ENCODE assay signal across 20 cellular contexts in the genomic region with DNA sequence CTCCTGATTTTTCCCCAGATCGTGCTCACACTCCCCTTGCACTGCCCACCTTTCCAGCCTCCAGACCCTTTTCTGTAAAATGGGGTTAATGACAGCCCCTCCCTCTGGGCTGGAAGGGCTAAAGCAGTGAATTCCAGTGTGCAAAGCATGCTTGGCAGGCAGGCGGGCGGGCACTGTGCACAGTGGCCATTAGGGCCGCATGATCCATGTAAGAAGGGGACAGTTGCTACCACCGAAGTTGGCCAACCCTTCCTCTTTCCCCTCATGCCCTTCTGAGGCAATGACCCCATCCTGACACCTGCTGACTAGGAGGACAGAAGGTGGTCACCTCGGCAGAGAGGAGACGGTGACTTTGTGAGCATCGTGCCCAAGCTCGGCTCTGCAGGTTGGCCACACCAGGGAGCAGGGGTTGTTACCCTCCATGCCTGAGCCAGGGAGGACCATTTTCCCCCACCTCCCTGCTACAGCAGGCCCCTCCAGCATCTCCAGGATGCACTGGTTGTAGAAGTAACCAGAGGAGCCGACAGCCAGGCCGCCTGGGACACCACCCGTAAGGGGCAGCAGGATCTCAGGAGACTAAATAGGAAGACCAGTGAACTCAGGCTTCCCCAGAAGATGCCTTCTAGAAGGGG.
"Had no signal": no experiment of that assay in that cellular context is flagged by ENCODE, and none has a peak within 500 bp of the region (broad histone marks: within the 10 kb centered on the region; RNA-seq: fewer than 3 reads in every experiment).

No MANE protein-coding gene starts in this region.

- H3K27me3 Mint-ChIP-seq: activated CD4-positive, alpha-beta memory T cell treated with anti-CD3 and anti-CD28 coated beads for 36 hours; activated CD4-positive, alpha-beta T cell treated with anti-CD3 and anti-CD28 coated beads, Interleukin-2, amount 10 ng/mL, durations not matched to agents 7 days and 5 days; activated naive CD4-positive, alpha-beta T cell treated with anti-CD3 and anti-CD28 coated beads, Interleukin-2, amount 50 U/mL, for 24 hours had no signal

- DNase-seq: activated CD4-positive, alpha-beta memory T cell treated with anti-CD3 and anti-CD28 coated beads for 36 hours; activated CD4-positive, alpha-beta T cell treated with anti-CD3 and anti-CD28 coated beads, Interleukin-2, amount 10 ng/mL, durations not matched to agents 7 days and 5 days; activated CD4-positive, CD25-positive, alpha-beta regulatory T cell; activated CD8-positive, alpha-beta memory T cell treated with anti-CD3 and anti-CD28 coated beads for 24 hours; activated gamma-delta T cell treated with Interleukin-2 at 50 U/mL for 16 hours; activated T-cell treated with anti-CD3 and anti-CD28 coated beads, Interleukin-2, amount 50 U/mL, for 4 hours; brain microvascular endothelial cell; KG1; NCI-H1092; NCI-H1930; NCI-H2171; NCI-H226; NCI-H82; SIG-M5; T-helper 2 cell; T1000 had no signal

- ATAC-seq: activated T-cell treated with anti-CD3 and anti-CD28 coated beads, Interleukin-2, amount 50 U/mL, for 4 hours had no signal

- FAIRE-seq: TTC549 had no signal

- H3K27me3 ChIP-seq: brain microvascular endothelial cell had no signal

- H3K9me3 Mint-ChIP-seq: activated CD4-positive, alpha-beta memory T cell treated with anti-CD3 and anti-CD28 coated beads for 36 hours; activated CD4-positive, alpha-beta T cell treated with anti-CD3 and anti-CD28 coated beads, Interleukin-2, amount 10 ng/mL, durations not matched to agents 7 days and 5 days; activated naive CD4-positive, alpha-beta T cell treated with anti-CD3 and anti-CD28 coated beads, Interleukin-2, amount 50 U/mL, for 24 hours; activated T-cell treated with anti-CD3 and anti-CD28 coated beads, Interleukin-2, amount 50 U/mL, for 4 hours; IgD-negative memory B cell had no signal

- H3K36me3 ChIP-seq: brain microvascular endothelial cell had no signal

- H3K27ac ChIP-seq: brain microvascular endothelial cell, VCaP had no signal

- H3K27ac Mint-ChIP-seq: activated CD4-positive, alpha-beta memory T cell treated with anti-CD3 and anti-CD28 coated beads for 36 hours; activated CD4-positive, alpha-beta T cell treated with anti-CD3 and anti-CD28 coated beads, Interleukin-2, amount 10 ng/mL, durations not matched to agents 7 days and 5 days; activated naive CD4-positive, alpha-beta T cell treated with anti-CD3 and anti-CD28 coated beads, Interleukin-2, amount 50 U/mL, for 24 hours had no signal

- H3K4me3 Mint-ChIP-seq: activated CD4-positive, alpha-beta memory T cell treated with anti-CD3 and anti-CD28 coated beads for 36 hours; activated CD4-positive, alpha-beta T cell treated with anti-CD3 and anti-CD28 coated beads, Interleukin-2, amount 10 ng/mL, durations not matched to agents 7 days and 5 days; activated naive CD4-positive, alpha-beta T cell treated with anti-CD3 and anti-CD28 coated beads, Interleukin-2, amount 50 U/mL, for 24 hours; activated T-cell treated with anti-CD3 and anti-CD28 coated beads, Interleukin-2, amount 50 U/mL, for 4 hours; IgD-negative memory B cell had no signal

- H3K36me3 Mint-ChIP-seq: activated CD4-positive, alpha-beta memory T cell treated with anti-CD3 and anti-CD28 coated beads for 36 hours; activated naive CD4-positive, alpha-beta T cell treated with anti-CD3 and anti-CD28 coated beads, Interleukin-2, amount 50 U/mL, for 24 hours; IgD-negative memory B cell had no signal
